In the genomic region with DNA sequence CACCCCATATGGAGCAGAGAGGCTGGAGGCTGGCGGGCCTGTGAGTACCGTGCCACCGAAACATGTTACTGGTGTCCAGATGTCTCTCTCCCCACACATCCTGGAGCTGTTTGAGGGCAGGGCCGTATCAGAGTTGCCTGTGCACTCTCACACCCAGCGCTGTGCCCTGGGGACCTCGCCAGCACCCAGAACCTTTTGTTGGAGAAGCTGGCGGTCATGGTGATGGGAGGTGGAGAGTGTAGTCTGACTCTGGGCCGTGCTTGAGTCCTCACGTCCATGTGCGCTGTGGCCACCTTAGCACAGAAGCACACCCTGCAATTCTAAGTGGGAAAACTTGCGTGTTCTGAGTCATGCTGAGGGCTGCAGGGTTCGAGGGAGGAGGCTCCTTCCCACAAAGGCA, we compare ENCODE assay signal across 1 cellular context.
TF ChIP-seq lines count a peak whose summit lies in the region.

No MANE protein-coding gene starts in this region.

TF ChIP-seq in SK-N-SH, 30 proteins besides CTCF, POLR2A, EP300 and RAD21 (continued from another document):
- TF ChIP-seq, protein P1, sequence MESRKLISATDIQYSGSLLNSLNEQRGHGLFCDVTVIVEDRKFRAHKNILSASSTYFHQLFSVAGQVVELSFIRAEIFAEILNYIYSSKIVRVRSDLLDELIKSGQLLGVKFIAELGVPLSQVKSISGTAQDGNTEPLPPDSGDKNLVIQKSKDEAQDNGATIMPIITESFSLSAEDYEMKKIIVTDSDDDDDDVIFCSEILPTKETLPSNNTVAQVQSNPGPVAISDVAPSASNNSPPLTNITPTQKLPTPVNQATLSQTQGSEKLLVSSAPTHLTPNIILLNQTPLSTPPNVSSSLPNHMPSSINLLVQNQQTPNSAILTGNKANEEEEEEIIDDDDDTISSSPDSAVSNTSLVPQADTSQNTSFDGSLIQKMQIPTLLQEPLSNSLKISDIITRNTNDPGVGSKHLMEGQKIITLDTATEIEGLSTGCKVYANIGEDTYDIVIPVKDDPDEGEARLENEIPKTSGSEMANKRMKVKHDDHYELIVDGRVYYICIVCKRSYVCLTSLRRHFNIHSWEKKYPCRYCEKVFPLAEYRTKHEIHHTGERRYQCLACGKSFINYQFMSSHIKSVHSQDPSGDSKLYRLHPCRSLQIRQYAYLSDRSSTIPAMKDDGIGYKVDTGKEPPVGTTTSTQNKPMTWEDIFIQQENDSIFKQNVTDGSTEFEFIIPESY (IDR thresholded peaks at IDR 0.05; ENCODE audit: borderline replicate concordance, low read depth) = no peak
- TF ChIP-seq YY1 (IDR thresholded peaks at IDR 0.05; ENCODE audit: low read depth) = no peak
- TF ChIP-seq EZH2phosphoT487 (IDR thresholded peaks at IDR 0.05; ENCODE audit: borderline replicate concordance, low read depth) = no peak
- no peak for TF ChIP-seq RFX5 (IDR thresholded peaks at IDR 0.05; ENCODE audit: low read length)
- TF ChIP-seq, protein P2, sequence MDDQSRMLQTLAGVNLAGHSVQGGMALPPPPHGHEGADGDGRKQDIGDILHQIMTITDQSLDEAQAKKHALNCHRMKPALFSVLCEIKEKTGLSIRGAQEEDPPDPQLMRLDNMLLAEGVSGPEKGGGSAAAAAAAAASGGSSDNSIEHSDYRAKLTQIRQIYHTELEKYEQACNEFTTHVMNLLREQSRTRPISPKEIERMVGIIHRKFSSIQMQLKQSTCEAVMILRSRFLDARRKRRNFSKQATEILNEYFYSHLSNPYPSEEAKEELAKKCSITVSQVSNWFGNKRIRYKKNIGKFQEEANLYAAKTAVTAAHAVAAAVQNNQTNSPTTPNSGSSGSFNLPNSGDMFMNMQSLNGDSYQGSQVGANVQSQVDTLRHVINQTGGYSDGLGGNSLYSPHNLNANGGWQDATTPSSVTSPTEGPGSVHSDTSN (IDR thresholded peaks at IDR 0.05) = no peak
- TF ChIP-seq TAF1 (IDR thresholded peaks at IDR 0.05; ENCODE audit: borderline replicate concordance, low read depth, low read length) = no peak
- no peak for TF ChIP-seq CHD2 (IDR thresholded peaks at IDR 0.05; ENCODE audit: low read length, partially characterized antibody)
- TF ChIP-seq, protein P3, sequence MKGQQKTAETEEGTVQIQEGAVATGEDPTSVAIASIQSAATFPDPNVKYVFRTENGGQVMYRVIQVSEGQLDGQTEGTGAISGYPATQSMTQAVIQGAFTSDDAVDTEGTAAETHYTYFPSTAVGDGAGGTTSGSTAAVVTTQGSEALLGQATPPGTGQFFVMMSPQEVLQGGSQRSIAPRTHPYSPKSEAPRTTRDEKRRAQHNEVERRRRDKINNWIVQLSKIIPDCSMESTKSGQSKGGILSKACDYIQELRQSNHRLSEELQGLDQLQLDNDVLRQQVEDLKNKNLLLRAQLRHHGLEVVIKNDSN (IDR thresholded peaks at IDR 0.05; ENCODE audit: borderline replicate concordance, low read depth) = no peak
- TF ChIP-seq, protein P4, sequence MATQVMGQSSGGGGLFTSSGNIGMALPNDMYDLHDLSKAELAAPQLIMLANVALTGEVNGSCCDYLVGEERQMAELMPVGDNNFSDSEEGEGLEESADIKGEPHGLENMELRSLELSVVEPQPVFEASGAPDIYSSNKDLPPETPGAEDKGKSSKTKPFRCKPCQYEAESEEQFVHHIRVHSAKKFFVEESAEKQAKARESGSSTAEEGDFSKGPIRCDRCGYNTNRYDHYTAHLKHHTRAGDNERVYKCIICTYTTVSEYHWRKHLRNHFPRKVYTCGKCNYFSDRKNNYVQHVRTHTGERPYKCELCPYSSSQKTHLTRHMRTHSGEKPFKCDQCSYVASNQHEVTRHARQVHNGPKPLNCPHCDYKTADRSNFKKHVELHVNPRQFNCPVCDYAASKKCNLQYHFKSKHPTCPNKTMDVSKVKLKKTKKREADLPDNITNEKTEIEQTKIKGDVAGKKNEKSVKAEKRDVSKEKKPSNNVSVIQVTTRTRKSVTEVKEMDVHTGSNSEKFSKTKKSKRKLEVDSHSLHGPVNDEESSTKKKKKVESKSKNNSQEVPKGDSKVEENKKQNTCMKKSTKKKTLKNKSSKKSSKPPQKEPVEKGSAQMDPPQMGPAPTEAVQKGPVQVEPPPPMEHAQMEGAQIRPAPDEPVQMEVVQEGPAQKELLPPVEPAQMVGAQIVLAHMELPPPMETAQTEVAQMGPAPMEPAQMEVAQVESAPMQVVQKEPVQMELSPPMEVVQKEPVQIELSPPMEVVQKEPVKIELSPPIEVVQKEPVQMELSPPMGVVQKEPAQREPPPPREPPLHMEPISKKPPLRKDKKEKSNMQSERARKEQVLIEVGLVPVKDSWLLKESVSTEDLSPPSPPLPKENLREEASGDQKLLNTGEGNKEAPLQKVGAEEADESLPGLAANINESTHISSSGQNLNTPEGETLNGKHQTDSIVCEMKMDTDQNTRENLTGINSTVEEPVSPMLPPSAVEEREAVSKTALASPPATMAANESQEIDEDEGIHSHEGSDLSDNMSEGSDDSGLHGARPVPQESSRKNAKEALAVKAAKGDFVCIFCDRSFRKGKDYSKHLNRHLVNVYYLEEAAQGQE (IDR thresholded peaks at IDR 0.05; ENCODE audit: low read depth, low read length) = no peak
- no peak for TF ChIP-seq GABPA (IDR thresholded peaks at IDR 0.05; ENCODE audit: low read depth)
- TF ChIP-seq TCF12 (IDR thresholded peaks at IDR 0.05) = no peak
- TF ChIP-seq SIN3A (IDR thresholded peaks at IDR 0.05; ENCODE audit: borderline replicate concordance, low read depth, low read length) = no peak
